ENCODE assay signal across 15 cellular contexts in genomic region chr16:65318138-65318537, GRCh38.
DNase-seq lines count a peak whose midpoint lies in the region; ATAC-seq and TF ChIP-seq lines count a peak whose summit lies in the region.
"Had no signal": no experiment of that assay in that cellular context is flagged by ENCODE, and none has a peak within 500 bp of the region (broad histone marks: within the 10 kb centered on the region; RNA-seq: fewer than 3 reads in every experiment).

No MANE protein-coding gene starts in this region.

- no peak overlapping the region for H3K9ac ChIP-seq in HUES64 (ENCODE audit: low read depth, low read length)

- no peak for TF ChIP-seq EP300 in ovary (IDR thresholded peaks at IDR 0.05)

- H3K4me1 ChIP-seq in HUES64 (ENCODE audit: insufficient read depth, low read length) (peaks cover 23% of the 10 kb centered on the region), ovary (ENCODE audit: insufficient read depth) (peaks cover 6% of the 10 kb centered on the region)

- no peak for ATAC-seq in GM18502 (IDR thresholded peaks at IDR 0.05; ENCODE audit: poor library complexity, unreplicated experiment)
- no peak for ATAC-seq in HG03521 (IDR thresholded peaks at IDR 0.05; ENCODE audit: unreplicated experiment)
- ATAC-seq: Right ventricle myocardium inferior had no signal

- H3K9me3 ChIP-seq in HUES64 (ENCODE audit: insufficient read depth, low read depth, low read length) (no peaks in the 10 kb centered on the region), WERI-Rb-1 (ENCODE audit: severe bottlenecking) (no peaks in the 10 kb centered on the region), iPS-18c (ENCODE audit: control insufficient read depth, insufficient read depth, low read length) (no peaks in the 10 kb centered on the region), ovary (no peaks in the 10 kb centered on the region)
- H3K9me3 ChIP-seq: thoracic aorta had no signal

- intact Hi-C loops in ovary (cut with DNase I) = no loop called here

- WGBS in HUES64 = 8% methylated on average over 9 of the region's 9 CpGs
- WGBS in ovary, 3 donors = 72 to 81% (median 75%) methylated on average over 9 of the region's 9 CpGs

- DNase-seq in WERI-Rb-1 (peak; percentile 92), ovary (no peak), activated gamma-delta T cell treated with Interleukin-2 at 50 U/mL for 16 hours (no peak)
- DNase-seq: activated effector memory CD4-positive, alpha-beta T cell treated with Interleukin-2 at 50 U/mL for 16 hours; Karpas-422; naive B cell; NCI-H2171; small intestine; T-helper 2 cell had no signal

- H3K27ac ChIP-seq in HUES64 (ENCODE audit: low read depth, low read length) = peak overlapping the region; percentile 73
- H3K27ac ChIP-seq in WERI-Rb-1 = peak overlapping the region; percentile 18; the same call in 1 of the 2 replicates
- H3K27ac ChIP-seq in ovary = no peak overlapping the region

- no peak for TF ChIP-seq POLR2A in ovary (IDR thresholded peaks at IDR 0.05)

- H3K27me3 ChIP-seq in HUES64 (ENCODE audit: insufficient read depth, low read length) (peaks cover 2% of the 10 kb centered on the region; the same call in 1 of the 2 replicates), WERI-Rb-1 (ENCODE audit: insufficient read depth, low read depth, severe bottlenecking) (no peaks in the 10 kb centered on the region), ovary (no peaks in the 10 kb centered on the region)

- H3K4me3 ChIP-seq in HUES64 (ENCODE audit: low read length) (no peak overlapping the region), WERI-Rb-1 (ENCODE audit: low read depth, low read length) (no peak overlapping the region), iPS-18c (ENCODE audit: insufficient read depth, low read depth, low read length) (peak overlapping the region; percentile 29; the same call in 1 of the 2 replicates), ovary (no peak overlapping the region)
- H3K4me3 ChIP-seq: thoracic aorta had no signal

- TF ChIP-seq CTCF in WERI-Rb-1 (IDR thresholded peaks at IDR 0.05; ENCODE audit: low read depth, low read length) (no peak), ovary (IDR thresholded peaks at IDR 0.05) (no peak)

- H3K36me3 ChIP-seq in HUES64 (ENCODE audit: insufficient read depth, low read length) = no peaks in the 10 kb centered on the region
- no peaks in the 10 kb centered on the region for H3K36me3 ChIP-seq in WERI-Rb-1
- H3K36me3 ChIP-seq in ovary = no peaks in the 10 kb centered on the region
- H3K36me3 ChIP-seq: thoracic aorta had no signal

Comparison
In these comparisons a context has a peak if more than half of its experiments do, and no peak if none do; other contexts are left out.
1. H3K27ac ChIP-seq: peak in HUES64 (single experiment) and WERI-Rb-1 (single experiment); none in ovary (0 of 2).